8 cellular contexts compared by ENCODE assay signal in the genomic region with DNA sequence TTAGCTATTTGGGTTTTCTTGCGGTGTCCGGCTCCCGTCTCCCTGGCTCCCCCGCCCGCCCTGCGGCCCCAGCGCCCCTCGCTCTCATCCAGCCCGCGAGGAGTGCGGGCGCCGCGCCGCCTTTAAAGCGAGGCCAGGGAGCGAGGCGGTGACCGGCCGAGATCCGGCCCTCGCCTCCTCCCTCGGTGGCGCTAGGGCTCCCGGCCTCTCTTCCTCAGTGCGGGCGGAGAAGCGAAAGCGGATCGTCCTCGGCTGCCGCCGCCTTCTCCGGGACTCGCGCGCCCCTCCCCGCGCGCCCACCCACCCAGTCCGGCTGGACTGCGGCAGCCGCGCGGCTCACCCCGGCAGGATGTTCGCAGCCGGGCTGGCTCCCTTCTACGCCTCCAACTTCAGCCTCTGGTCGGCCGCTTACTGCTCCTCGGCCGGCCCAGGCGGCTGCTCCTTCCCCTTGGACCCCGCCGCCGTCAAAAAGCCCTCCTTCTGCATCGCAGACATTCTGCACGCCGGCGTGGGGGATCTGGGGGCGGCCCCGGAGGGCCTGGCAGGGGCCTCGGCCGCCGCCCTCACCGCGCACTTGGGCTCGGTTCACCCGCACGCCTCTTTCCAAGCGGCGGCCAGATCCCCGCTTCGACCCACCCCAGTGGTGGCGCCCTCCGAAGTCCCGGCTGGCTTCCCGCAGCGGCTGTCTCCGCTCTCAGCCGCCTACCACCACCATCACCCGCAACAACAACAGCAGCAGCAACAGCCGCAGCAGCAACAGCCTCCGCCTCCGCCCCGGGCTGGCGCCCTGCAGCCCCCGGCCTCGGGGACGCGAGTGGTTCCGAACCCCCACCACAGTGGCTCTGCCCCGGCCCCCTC. TPM values are rescaled to one million over a fixed set of nuclear protein-coding genes. Genes with fewer than 3 reads are reported as not detected.
DNase-seq lines count a peak whose midpoint lies in the region; ATAC-seq and TF ChIP-seq lines count a peak whose summit lies in the region.

No MANE protein-coding gene starts in this region.

- CTCF ChIA-PET in activated naive CD4-positive, alpha-beta T cell treated with anti-CD3 and anti-CD28 coated beads for 36 hours (lab: Charles Lee) = interaction anchor here (0.6 kb wide), 1 partner anchor 102 kb away, joined by 5 read pairs; no protein-coding TSS in a partner anchor
- CTCF ChIA-PET in MCF 10A (lab: Yijun Ruan, JAX) = interaction anchor here (0.6 to 8.3 kb wide), 14 partner anchors 9 to 1585 kb away, joined by 3 to 150 read pairs (median 6); no protein-coding TSS in a partner anchor

- ATAC-seq in stimulated activated naive CD8-positive, alpha-beta T cell treated with anti-CD3 and anti-CD28 coated beads, Interleukin-15, Interleukin-2, amounts not matched to agents 100 U/mL and 50 U/mL, for 24 hours = peak; percentile 21

- peak overlapping the region; percentile 41 for H3K4me3 Mint-ChIP-seq in activated naive CD4-positive, alpha-beta T cell treated with anti-CD3 and anti-CD28 coated beads for 36 hours
- H3K4me3 Mint-ChIP-seq in MCF 10A (ENCODE audit: unreplicated experiment) = peak overlapping the region; percentile 75

- intact Hi-C loops in activated naive CD4-positive, alpha-beta T cell treated with anti-CD3 and anti-CD28 coated beads for 36 hours (cut with micrococcal nuclease) = loop anchor here (2.0 to 10.0 kb wide), 5 partner anchors 13 to 1578 kb away; a partner anchor contains a TSS
- intact Hi-C loops in MCF 10A (cut with micrococcal nuclease) = loop anchor here (1.0 to 10.0 kb wide), 2 partner anchors 28 to 1295 kb away; no protein-coding TSS in a partner anchor

- no peak for DNase-seq in activated naive CD4-positive, alpha-beta T cell treated with anti-CD3 and anti-CD28 coated beads for 36 hours
- DNase-seq in activated naive CD4-positive, alpha-beta T cell treated with Interleukin-2 at 50 U/mL for 16 hours = no peak
- DNase-seq in HCEC 1CT (peak; percentile 49), NCI-H1930 (lab: John Stamatoyannopoulos, UW) (peak; percentile 19 to 34), MCF 10A (ENCODE audit: unreplicated experiment) (peak; percentile 68), kidney glomerular epithelial cell (lab: John Stamatoyannopoulos, UW) (peak; percentile 54), cortex of kidney (lab: John Stamatoyannopoulos, UW) (no peak)
- no peak for DNase-seq in stimulated activated naive CD8-positive, alpha-beta T cell treated with anti-CD3 and anti-CD28 coated beads, Interleukin-15, Interleukin-2, amounts not matched to agents 100 U/mL and 50 U/mL, for 24 hours

- H3K36me3 Mint-ChIP-seq in activated naive CD4-positive, alpha-beta T cell treated with anti-CD3 and anti-CD28 coated beads for 36 hours (ENCODE audit: low read depth) = no peaks in the 10 kb centered on the region
- H3K36me3 Mint-ChIP-seq in MCF 10A (ENCODE audit: insufficient read depth, unreplicated experiment) = no peaks in the 10 kb centered on the region

- H3K4me1 Mint-ChIP-seq in activated naive CD4-positive, alpha-beta T cell treated with anti-CD3 and anti-CD28 coated beads for 36 hours (ENCODE audit: low read depth) = peaks cover 37% of the 10 kb centered on the region
- peaks cover 21% of the 10 kb centered on the region for H3K4me1 Mint-ChIP-seq in MCF 10A (ENCODE audit: insufficient read depth, unreplicated experiment)

- POLR2A ChIA-PET in MCF 10A (lab: Yijun Ruan, JAX) = interaction anchor here (0.6 to 2.2 kb wide), 7 partner anchors 10 to 556 kb away, joined by 3 to 7 read pairs (median 4); no protein-coding TSS in a partner anchor

- peaks cover 73% of the 10 kb centered on the region for H3K27me3 Mint-ChIP-seq in activated naive CD4-positive, alpha-beta T cell treated with anti-CD3 and anti-CD28 coated beads for 36 hours (ENCODE audit: low read depth)
- H3K27me3 Mint-ChIP-seq in MCF 10A (ENCODE audit: insufficient read depth, unreplicated experiment) = no peaks in the 10 kb centered on the region

- H3K27ac Mint-ChIP-seq in activated naive CD4-positive, alpha-beta T cell treated with anti-CD3 and anti-CD28 coated beads for 36 hours = no peak overlapping the region
- peak overlapping the region; percentile 62 for H3K27ac Mint-ChIP-seq in MCF 10A (ENCODE audit: low read depth, unreplicated experiment)

- BruUV-seq in MCF 10A (replicated peaks; lab: Mats Ljungman, UMichigan) = no TSS peak

- no peak for TF ChIP-seq CTCF in MCF 10A (IDR thresholded peaks at IDR 0.05; ENCODE audit: unreplicated experiment)

- no peaks in the 10 kb centered on the region for H3K9me3 Mint-ChIP-seq in activated naive CD4-positive, alpha-beta T cell treated with anti-CD3 and anti-CD28 coated beads for 36 hours
- H3K9me3 Mint-ChIP-seq in MCF 10A (ENCODE audit: unreplicated experiment) = no peaks in the 10 kb centered on the region

RNA-seq across cellular contexts. Expression of a gene that starts 0.5 kb away (rescaled TPM):
- under 1 TPM in 1 of 2 experiments, not detected in 1; 0.12 TPM for total RNA-seq in activated naive CD4-positive, alpha-beta T cell treated with anti-CD3 and anti-CD28 coated beads for 36 hours
- total RNA-seq in MCF 10A (2022) = 2.1 and 2.3 TPM in 2 replicates

Comparison
In these comparisons a context has a peak if more than half of its experiments do, and no peak if none do; other contexts are left out.
1. DNase-seq: peak in HCEC 1CT (single experiment), NCI-H1930 (2 of 2), MCF 10A (single experiment) and kidney glomerular epithelial cell (single experiment); none in activated naive CD4-positive, alpha-beta T cell treated with anti-CD3 and anti-CD28 coated beads for 36 hours (single experiment), activated naive CD4-positive, alpha-beta T cell treated with Interleukin-2 at 50 U/mL for 16 hours (single experiment), stimulated activated naive CD8-positive, alpha-beta T cell treated with anti-CD3 and anti-CD28 coated beads, Interleukin-15, Interleukin-2, amounts not matched to agents 100 U/mL and 50 U/mL, for 24 hours (single experiment) and cortex of kidney (single experiment).